ENCODE assay signal across 8 cellular contexts in the genomic region with DNA sequence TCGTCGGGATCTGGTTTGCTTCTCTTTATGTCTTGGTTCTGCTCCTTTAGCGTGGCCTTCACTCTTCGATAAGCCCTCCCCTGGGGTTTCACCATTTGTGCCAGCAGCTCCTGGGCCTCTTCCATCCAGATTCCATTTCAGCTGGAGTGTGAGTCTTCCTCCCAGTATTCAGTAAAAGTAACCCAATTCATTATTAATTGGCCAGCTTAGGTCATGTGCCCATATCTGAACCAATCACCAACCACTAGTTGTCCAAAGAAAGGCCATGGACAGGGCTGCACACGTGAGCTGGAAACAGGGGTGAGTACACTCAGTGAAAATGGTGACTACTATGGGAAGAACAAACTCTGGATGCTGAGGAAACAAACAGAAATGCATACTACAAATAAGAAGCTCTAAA. TPM values are rescaled to one million over a fixed set of nuclear protein-coding genes. Genes with fewer than 3 reads are reported as not detected.
"Had no signal": no experiment of that assay in that cellular context is flagged by ENCODE, and none has a peak within 500 bp of the region (broad histone marks: within the 10 kb centered on the region; RNA-seq: fewer than 3 reads in every experiment).

No MANE protein-coding gene starts in this region.

- DNase-seq: GDM1, GF-D8 had no signal

- FAIRE-seq: G401.6, GM12891, GM12892, GM18507, GM19239 had no signal

RNA-seq across cellular contexts. Expression of gene DOK5, which starts 2.8 kb away (rescaled TPM):
- total RNA-seq: G401 had no signal
